In genomic region chr19:56477429-56478338, GRCh38 we compare ENCODE assay signal across 8 cellular contexts. TPM values are rescaled to one million over a fixed set of nuclear protein-coding genes. Genes with fewer than 3 reads are reported as not detected.
A peak's percentile ranks its signal among the peaks of the same experiment; 100 is the strongest.
DNase-seq lines count a peak whose midpoint lies in the region; ATAC-seq and TF ChIP-seq lines count a peak whose summit lies in the region.

No MANE protein-coding gene starts in this region.

- peak overlapping the region; percentile 72 for H3K4me3 ChIP-seq in epithelial cell of proximal tubule (ENCODE audit: low read depth, low read length)

- ATAC-seq in HG02981 (IDR thresholded peaks at IDR 0.05; ENCODE audit: unreplicated experiment) (no peak), HG03521 (IDR thresholded peaks at IDR 0.05; ENCODE audit: unreplicated experiment) (no peak)

- DNase-seq in CD1c-positive myeloid dendritic cell (ENCODE audit: extremely low spot score) (peak; percentile 75), NCI-H2171 treated with DMSO at 0.1 percent for 48 hours (lab: John Stamatoyannopoulos, UW) (peak; percentile 89), epithelial cell of proximal tubule (ENCODE audit: low read depth) (peak; percentile 26), middle frontal gyrus (ENCODE audit: extremely low spot score, low spot score) (peak; percentile 71)
- peak; percentile 36 for DNase-seq in activated CD8-positive, alpha-beta memory T cell treated with anti-CD3 and anti-CD28 coated beads, Interleukin-2, amount 50 U/mL, for 24 hours (ENCODE audit: extremely low read depth)
- DNase-seq in stimulated activated CD8-positive, alpha-beta memory T cell treated with anti-CD3 and anti-CD28 coated beads, Interleukin-2, amount 100 ng/mL, for 1 hour (ENCODE audit: low read depth in 2 of 2), result peak; percentile 24 to 34

- TF ChIP-seq CTCF in epithelial cell of proximal tubule (conservative IDR thresholded peaks at IDR 0.05; ENCODE audit: low read depth, low read length), result no peak

RNA-seq across cellular contexts. Expression of gene ZNF667, which starts 0.5 kb away (rescaled TPM):
- total RNA-seq in epithelial cell of proximal tubule, result 3.0 and 6.1 TPM in 2 replicates

RNA-seq across cellular contexts. Expression of gene ZNF471, which starts 30.0 kb away (rescaled TPM):
- 0.69 and 1.0 TPM in 2 replicates for total RNA-seq in epithelial cell of proximal tubule

Comparison
In these comparisons a context has a peak if more than half of its experiments do, and no peak if none do; other contexts are left out.
1. DNase-seq: peak in every context shown above with its lines; median percentile 89 in NCI-H2171 treated with DMSO at 0.1 percent for 48 hours; 75 in CD1c-positive myeloid dendritic cell; 71 in middle frontal gyrus; 36 in activated CD8-positive, alpha-beta memory T cell treated with anti-CD3 and anti-CD28 coated beads, Interleukin-2, amount 50 U/mL, for 24 hours; 29 in stimulated activated CD8-positive, alpha-beta memory T cell treated with anti-CD3 and anti-CD28 coated beads, Interleukin-2, amount 100 ng/mL, for 1 hour; 26 in epithelial cell of proximal tubule.